ENCODE assay signal across 1 cellular context in the genomic region with DNA sequence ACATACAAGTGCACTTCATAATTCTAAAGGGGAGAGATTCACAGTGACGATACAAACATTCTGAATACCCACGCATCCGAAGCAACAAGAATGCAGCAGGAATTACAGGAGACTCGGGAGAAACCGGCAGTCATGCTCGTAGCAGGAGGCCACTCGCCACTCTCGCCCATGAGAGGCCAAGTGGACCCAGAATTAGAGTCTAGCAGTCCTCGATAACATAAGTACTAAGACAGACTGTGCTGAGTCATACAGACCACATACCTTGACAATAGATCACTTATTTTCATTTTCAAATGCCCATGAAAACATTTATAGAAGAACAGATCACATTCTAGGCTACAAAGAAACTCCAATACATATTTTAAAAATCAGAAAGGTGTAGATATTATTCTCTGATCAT.
TF ChIP-seq lines count a peak whose summit lies in the region.

No MANE protein-coding gene starts in this region.

TF ChIP-seq in IMR-90, 13 proteins besides CTCF, POLR2A, EP300 and RAD21 (continued from another document):
- TF ChIP-seq, protein P1, sequence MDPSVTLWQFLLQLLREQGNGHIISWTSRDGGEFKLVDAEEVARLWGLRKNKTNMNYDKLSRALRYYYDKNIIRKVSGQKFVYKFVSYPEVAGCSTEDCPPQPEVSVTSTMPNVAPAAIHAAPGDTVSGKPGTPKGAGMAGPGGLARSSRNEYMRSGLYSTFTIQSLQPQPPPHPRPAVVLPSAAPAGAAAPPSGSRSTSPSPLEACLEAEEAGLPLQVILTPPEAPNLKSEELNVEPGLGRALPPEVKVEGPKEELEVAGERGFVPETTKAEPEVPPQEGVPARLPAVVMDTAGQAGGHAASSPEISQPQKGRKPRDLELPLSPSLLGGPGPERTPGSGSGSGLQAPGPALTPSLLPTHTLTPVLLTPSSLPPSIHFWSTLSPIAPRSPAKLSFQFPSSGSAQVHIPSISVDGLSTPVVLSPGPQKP (IDR thresholded peaks at IDR 0.05; ENCODE audit: borderline replicate concordance, low read depth, low read length) = no peak
- TF ChIP-seq MAFK (IDR thresholded peaks at IDR 0.05; ENCODE audit: low read depth, low read length) (no peak), SMC3 (IDR thresholded peaks at IDR 0.05; ENCODE audit: low read depth, low read length) (no peak), CHD1 (IDR thresholded peaks at IDR 0.05; ENCODE audit: low read depth, low read length) (no peak), NFE2L2 (IDR thresholded peaks at IDR 0.05; ENCODE audit: low read depth, low read length) (no peak)
TF ChIP-seq in IMR-90: peak in this region for 0.
